In the genomic region with DNA sequence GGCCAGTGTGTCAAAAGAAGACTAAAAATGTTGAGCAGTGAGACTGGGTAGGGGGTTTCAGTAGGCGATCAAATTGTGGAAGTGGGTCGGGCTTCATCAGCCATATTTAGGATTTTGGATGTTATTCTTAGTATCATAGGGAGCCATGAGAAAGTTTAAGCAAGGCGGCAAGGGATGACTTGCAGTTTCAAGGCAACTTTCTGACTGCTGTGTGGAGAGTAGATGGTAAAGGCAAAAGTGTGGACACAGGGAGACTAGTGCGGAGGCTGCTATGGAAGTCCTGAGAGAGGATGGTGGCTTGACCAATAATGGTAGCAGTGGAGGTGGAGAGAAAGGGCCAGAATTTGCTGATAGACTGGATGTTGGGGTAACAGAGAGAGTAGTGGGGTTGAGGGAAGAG, we compare ENCODE assay signal across 20 cellular contexts. TPM values are rescaled to one million over a fixed set of nuclear protein-coding genes. Genes with fewer than 3 reads are reported as not detected.
DNase-seq lines count a peak whose midpoint lies in the region; ATAC-seq, FAIRE-seq and TF ChIP-seq lines count a peak whose summit lies in the region.
"Had no signal": no experiment of that assay in that cellular context is flagged by ENCODE, and none has a peak within 500 bp of the region (broad histone marks: within the 10 kb centered on the region; RNA-seq: fewer than 3 reads in every experiment).

No MANE protein-coding gene starts in this region.

- TF ChIP-seq EP300 in HepG2 (IDR thresholded peaks at IDR 0.05; ENCODE audit: low read depth in 2 of 2, low read length in 2 of 2): no peak
- TF ChIP-seq EP300 in HepG2 (CRISPR knock-in tag; IDR thresholded peaks at IDR 0.05; ENCODE audit: borderline replicate concordance): no peak

- H3K4me1 ChIP-seq in HepG2 (ENCODE audit: insufficient read depth, low read length) (no peaks in the 10 kb centered on the region; the same call in 1 of the 2 replicates), right lobe of liver (peaks cover 0 to 3% (median 0%) of the 10 kb centered on the region in 4 donors), colonic mucosa (no peaks in the 10 kb centered on the region)
- H3K4me1 ChIP-seq in CD8-positive, alpha-beta memory T cell (ENCODE audit: insufficient read depth, low read length): no peaks in the 10 kb centered on the region
- H3K4me1 ChIP-seq: BE2C, Caco-2 had no signal

- H3K4me1 Mint-ChIP-seq in activated CD4-positive, alpha-beta T cell treated with anti-CD3 and anti-CD28 coated beads, Interleukin-2, amount 10 ng/mL, durations not matched to agents 7 days and 5 days: no peaks in the 10 kb centered on the region
- peaks cover 6% of the 10 kb centered on the region for H3K4me1 Mint-ChIP-seq in activated T-helper 1 cell treated with anti-CD3 and anti-CD28 coated beads, Interleukin-12 subunit alpha, Interleukin-12 subunit beta, Interleukin-2, Interleukin-4 antibody, amounts not matched to agents 30 ng/mL and 10 ng/mL and 1 ng/mL, durations not matched to agents 14 hours and 24 hours and 36 hours (ENCODE audit: low read depth)
- no peaks in the 10 kb centered on the region for H3K4me1 Mint-ChIP-seq in CD8-positive, alpha-beta memory T cell

- peak overlapping the region; percentile 11 for H3K27ac Mint-ChIP-seq in activated CD4-positive, alpha-beta T cell treated with anti-CD3 and anti-CD28 coated beads, Interleukin-2, amount 10 ng/mL, durations not matched to agents 7 days and 5 days
- H3K27ac Mint-ChIP-seq in activated T-helper 1 cell treated with anti-CD3 and anti-CD28 coated beads, Interleukin-12 subunit alpha, Interleukin-12 subunit beta, Interleukin-2, Interleukin-4 antibody, amounts not matched to agents 30 ng/mL and 10 ng/mL and 1 ng/mL, durations not matched to agents 14 hours and 24 hours and 36 hours: peak overlapping the region; percentile 50
- H3K27ac Mint-ChIP-seq in CD8-positive, alpha-beta memory T cell: peak overlapping the region in 1 of 8 donors; percentile 16
- H3K27ac Mint-ChIP-seq: CD4-positive, CD25-positive, alpha-beta regulatory T cell; GM23338; HFFc6 had no signal

- H3K36me3 ChIP-seq in HepG2 (replicated peaks in 1 of 2; ENCODE audit: control insufficient read depth in 1 of 2, insufficient read depth in 2 of 2, low read length in 2 of 2) (peaks cover 0 to 18% of the 10 kb centered on the region in 2 experiments; a peak in 4 of 5 replicates), right lobe of liver (peaks cover 0 to 10% (median 0%) of the 10 kb centered on the region in 4 donors), colonic mucosa (no peaks in the 10 kb centered on the region)
- no peaks in the 10 kb centered on the region for H3K36me3 ChIP-seq in CD8-positive, alpha-beta memory T cell (ENCODE audit: insufficient read depth, low read length)
- H3K36me3 ChIP-seq: BE2C had no signal

- FAIRE-seq in HepG2 (lab: Jason Lieb, UNC): no peak
- FAIRE-seq: D721Med, G401.6, GM12891, H54, HTR-8/SVneo had no signal

- TF ChIP-seq POLR2A in HepG2 (IDR thresholded peaks at IDR 0.05; ENCODE audit: insufficient read depth in 1 of 2, low read depth in 2 of 2, low read length in 2 of 2) (no peak), right lobe of liver (IDR thresholded peaks at IDR 0.05) (no peak)

- 95% methylated on average over 4 of the region's 4 CpGs for WGBS in HepG2 (ENCODE audit: low lambda C conversion rate)
- WGBS in right lobe of liver (ENCODE audit: insufficient coverage, low coverage, low lambda C conversion rate, missing lambda C conversion rate): 87% methylated on average over 4 of the region's 4 CpGs

- POLR2A ChIA-PET in activated CD4-positive, alpha-beta T cell treated with anti-CD3 and anti-CD28 coated beads, Interleukin-2, amount 10 ng/mL, durations not matched to agents 7 days and 5 days (lab: Charles Lee): no interaction called here
- POLR2A ChIA-PET in HepG2 (lab: Yijun Ruan, JAX): no interaction called here
- POLR2A ChIA-PET in CD8-positive, alpha-beta memory T cell (lab: Charles Lee): no interaction called here

- DNase-seq in activated CD4-positive, alpha-beta T cell treated with anti-CD3 and anti-CD28 coated beads, Interleukin-2, amount 10 ng/mL, durations not matched to agents 7 days and 5 days: no peak
- DNase-seq in activated CD4-positive, alpha-beta T cell treated with anti-CD3 and anti-CD28 coated beads, Interleukin-2, amount 50 U/mL, for 1 hour: no peak
- DNase-seq in HepG2 (ENCODE audit: low spot score) (no peak), right lobe of liver (no peak), colonic mucosa (no peak)
- no peak for DNase-seq in activated T-helper 1 cell treated with anti-CD3 and anti-CD28 coated beads, Interleukin-12 subunit alpha, Interleukin-12 subunit beta, Interleukin-2, Interleukin-4 antibody, amounts not matched to agents 30 ng/mL and 10 ng/mL and 1 ng/mL, durations not matched to agents 14 hours and 24 hours and 36 hours (ENCODE audit: low spot score)
- DNase-seq in CD8-positive, alpha-beta memory T cell: no peak
- DNase-seq: ACHN; BE2C; C1 segment of cervical spinal cord; Caco-2; CD4-positive, CD25-positive, alpha-beta regulatory T cell; HCEC 1CT; HFFc6 had no signal

- H3K36me3 Mint-ChIP-seq in activated CD4-positive, alpha-beta T cell treated with anti-CD3 and anti-CD28 coated beads, Interleukin-2, amount 10 ng/mL, durations not matched to agents 7 days and 5 days (ENCODE audit: low read depth): peaks cover 37% of the 10 kb centered on the region
- H3K36me3 Mint-ChIP-seq in activated T-helper 1 cell treated with anti-CD3 and anti-CD28 coated beads, Interleukin-12 subunit alpha, Interleukin-12 subunit beta, Interleukin-2, Interleukin-4 antibody, amounts not matched to agents 30 ng/mL and 10 ng/mL and 1 ng/mL, durations not matched to agents 14 hours and 24 hours and 36 hours (ENCODE audit: low read depth): peaks cover 32% of the 10 kb centered on the region
- peaks cover 0 to 21% (median 8%) of the 10 kb centered on the region in 3 donors for H3K36me3 Mint-ChIP-seq in CD8-positive, alpha-beta memory T cell

- H3K4me3 ChIP-seq in HepG2 (replicated peaks in 1 of 3; ENCODE audit: insufficient read depth in 1 of 3, low read depth in 2 of 3, low read length in 3 of 3) (no peak overlapping the region), right lobe of liver (no peak overlapping the region), colonic mucosa (no peak overlapping the region)
- no peak overlapping the region for H3K4me3 ChIP-seq in CD8-positive, alpha-beta memory T cell (ENCODE audit: low read length)
- H3K4me3 ChIP-seq: GM23338 had no signal

- no peaks in the 10 kb centered on the region for H4K20me1 ChIP-seq in HepG2 (ENCODE audit: insufficient read depth, low read length)

- CTCF ChIA-PET in activated CD4-positive, alpha-beta T cell treated with anti-CD3 and anti-CD28 coated beads, Interleukin-2, amount 10 ng/mL, durations not matched to agents 7 days and 5 days (lab: Charles Lee): no interaction called here
- CTCF ChIA-PET in HepG2 (lab: Yijun Ruan, JAX; ENCODE audit: low intra/inter-chr PET ratio, low total read pairs): no interaction called here
- CTCF ChIA-PET in CD8-positive, alpha-beta memory T cell (lab: Charles Lee): no interaction called here

- no peaks in the 10 kb centered on the region for H3K79me2 ChIP-seq in HepG2 (ENCODE audit: insufficient read depth, low read length)

- no peak overlapping the region for H2AFZ ChIP-seq in HepG2 (ENCODE audit: low read length)
- H2AFZ ChIP-seq: GM23338 had no signal

- H3K9me3 Mint-ChIP-seq in activated CD4-positive, alpha-beta T cell treated with anti-CD3 and anti-CD28 coated beads, Interleukin-2, amount 10 ng/mL, durations not matched to agents 7 days and 5 days: no peaks in the 10 kb centered on the region
- no peaks in the 10 kb centered on the region for H3K9me3 Mint-ChIP-seq in activated T-helper 1 cell treated with anti-CD3 and anti-CD28 coated beads, Interleukin-12 subunit alpha, Interleukin-12 subunit beta, Interleukin-2, Interleukin-4 antibody, amounts not matched to agents 30 ng/mL and 10 ng/mL and 1 ng/mL, durations not matched to agents 14 hours and 24 hours and 36 hours
- no peaks in the 10 kb centered on the region for H3K9me3 Mint-ChIP-seq in CD8-positive, alpha-beta memory T cell
- H3K9me3 Mint-ChIP-seq: GM23338, HFFc6 had no signal

- intact Hi-C loops in HepG2 (cut with micrococcal nuclease; ENCODE audit: unreplicated experiment): no loop called here
- intact Hi-C loops in right lobe of liver (cut with DNase I): no loop called here
- intact Hi-C loops in activated T-helper 1 cell treated with anti-CD3 and anti-CD28 coated beads, Interleukin-12 subunit alpha, Interleukin-12 subunit beta, Interleukin-2, Interleukin-4 antibody, amounts not matched to agents 30 ng/mL and 10 ng/mL and 1 ng/mL, durations not matched to agents 14 hours and 24 hours and 36 hours (cut with micrococcal nuclease): no loop called here
- intact Hi-C loops in colonic mucosa (cut with DNase I): no loop called here

- H3K9ac ChIP-seq in HepG2 (ENCODE audit: insufficient read depth, low read depth, low read length) (no peak overlapping the region), colonic mucosa (ENCODE audit: low read depth in 2 of 2, low read length in 2 of 2) (no peak overlapping the region)

- no TSS peak for BruUV-seq in HepG2 (replicated peaks; lab: Mats Ljungman, UMichigan)

- no peak for TF ChIP-seq RAD21 in HepG2 (CRISPR knock-in tag; IDR thresholded peaks at IDR 0.05)

- H3K27me3 Mint-ChIP-seq in activated CD4-positive, alpha-beta T cell treated with anti-CD3 and anti-CD28 coated beads, Interleukin-2, amount 10 ng/mL, durations not matched to agents 7 days and 5 days: no peaks in the 10 kb centered on the region
- no peaks in the 10 kb centered on the region for H3K27me3 Mint-ChIP-seq in activated T-helper 1 cell treated with anti-CD3 and anti-CD28 coated beads, Interleukin-12 subunit alpha, Interleukin-12 subunit beta, Interleukin-2, Interleukin-4 antibody, amounts not matched to agents 30 ng/mL and 10 ng/mL and 1 ng/mL, durations not matched to agents 14 hours and 24 hours and 36 hours (ENCODE audit: insufficient read depth)
- no peaks in the 10 kb centered on the region for H3K27me3 Mint-ChIP-seq in CD8-positive, alpha-beta memory T cell
- H3K27me3 Mint-ChIP-seq: CD4-positive, CD25-positive, alpha-beta regulatory T cell had no signal

- H3K27me3 ChIP-seq in HepG2 (ENCODE audit: control insufficient read depth in 1 of 2, insufficient read depth in 2 of 2, low read length in 2 of 2) (no peaks in the 10 kb centered on the region), right lobe of liver (no peaks in the 10 kb centered on the region), colonic mucosa (no peaks in the 10 kb centered on the region)
- no peaks in the 10 kb centered on the region for H3K27me3 ChIP-seq in CD8-positive, alpha-beta memory T cell (ENCODE audit: insufficient read depth, low read length, poor library complexity, severe bottlenecking)
- H3K27me3 ChIP-seq: BE2C had no signal

- no peak for ATAC-seq in HepG2
- no peak for ATAC-seq in right lobe of liver
- ATAC-seq: GM23338 had no signal

- H3K27ac ChIP-seq in HepG2 (ENCODE audit: extremely low read length, insufficient read depth, low read length) (no peak overlapping the region), right lobe of liver (no peak overlapping the region), colonic mucosa (no peak overlapping the region)
- no peak overlapping the region for H3K27ac ChIP-seq in CD8-positive, alpha-beta memory T cell (ENCODE audit: low read depth, low read length)

- TF ChIP-seq CTCF in HepG2 (CRISPR knock-in tag; IDR thresholded peaks at IDR 0.05) (no peak), right lobe of liver (IDR thresholded peaks at IDR 0.05) (no peak), colonic mucosa (IDR thresholded peaks at IDR 0.05) (no peak)

- H3K9me3 ChIP-seq in HepG2 (ENCODE audit: low read length) (no peaks in the 10 kb centered on the region), right lobe of liver (no peaks in the 10 kb centered on the region), colonic mucosa (no peaks in the 10 kb centered on the region)
- H3K9me3 ChIP-seq in CD8-positive, alpha-beta memory T cell (ENCODE audit: low read length): no peaks in the 10 kb centered on the region
- H3K9me3 ChIP-seq: BE2C, Caco-2 had no signal

- no peak overlapping the region for H3K4me3 Mint-ChIP-seq in activated CD4-positive, alpha-beta T cell treated with anti-CD3 and anti-CD28 coated beads, Interleukin-2, amount 10 ng/mL, durations not matched to agents 7 days and 5 days
- H3K4me3 Mint-ChIP-seq in activated T-helper 1 cell treated with anti-CD3 and anti-CD28 coated beads, Interleukin-12 subunit alpha, Interleukin-12 subunit beta, Interleukin-2, Interleukin-4 antibody, amounts not matched to agents 30 ng/mL and 10 ng/mL and 1 ng/mL, durations not matched to agents 14 hours and 24 hours and 36 hours: no peak overlapping the region
- H3K4me3 Mint-ChIP-seq in CD8-positive, alpha-beta memory T cell: no peak overlapping the region
- H3K4me3 Mint-ChIP-seq: CD4-positive, CD25-positive, alpha-beta regulatory T cell; GM23338; HFFc6 had no signal

- in situ Hi-C loops in HepG2 (cut with HindIII; ENCODE audit: extremely low pct_ligation_motif_present, low pct_unique_long_range_greater_than_20kb): no loop called here

- H3K4me2 ChIP-seq in HepG2 (ENCODE audit: low read depth, low read length): no peak overlapping the region
- H3K4me2 ChIP-seq: GM23338 had no signal

RNA-seq across cellular contexts. Expression of gene GK, which starts 15.4 kb away (rescaled TPM):
- total RNA-seq in activated CD4-positive, alpha-beta T cell treated with anti-CD3 and anti-CD28 coated beads, Interleukin-2, amount 10 ng/mL, durations not matched to agents 7 days and 5 days: 10 to 100 TPM; 19.5 to 20.7 TPM
- total RNA-seq in HepG2 (2016; rRNA removed; fragmentation: Illumina TruSeq; extraction: Trizol) (64.2 and 91.1 TPM in 2 replicates), right lobe of liver (100 to 1,000 TPM in 3 of 6 experiments, 10 to 100 TPM in 3; 23.6 to 121 (median 73.2) TPM), colonic mucosa (10 to 100 TPM; 23.6 to 30.0 TPM)
- 8.4 and 10.9 TPM in 2 replicates for total RNA-seq in HepG2 (2016; cell fraction: cytosol; rRNA removed; fragmentation: Illumina TruSeq; extraction: Trizol; ENCODE audit: low read depth)
- 66.0 and 90.6 TPM in 2 replicates for total RNA-seq in HepG2 (2016; cell fraction: insoluble cytoplasmic fraction; rRNA removed; fragmentation: Illumina TruSeq; extraction: Trizol)
- total RNA-seq in HepG2 (2016; cell fraction: membrane; rRNA removed; fragmentation: Illumina TruSeq; extraction: Trizol): 16.0 and 19.5 TPM in 2 replicates
- 61.7 and 67.1 TPM in 2 replicates for total RNA-seq in HepG2 (2016; cell fraction: nucleus; rRNA removed; fragmentation: Illumina TruSeq; extraction: Trizol)
- polyA plus RNA-seq in HepG2 (2011; rRNA removed): 265 and 274 TPM in 2 replicates
- polyA plus RNA-seq in HepG2 (2011; cell fraction: cytosol; rRNA removed): 91.6 and 146 TPM in 2 replicates
- 267 and 310 TPM in 2 replicates for polyA plus RNA-seq in HepG2 (2011; cell fraction: nucleus; rRNA removed)
- 133 and 173 TPM in 2 replicates for polyA plus RNA-seq in HepG2 (2012)
- polyA plus RNA-seq in HepG2 (2016; cell fraction: cytosol; fragmentation: Illumina TruSeq; extraction: Trizol; ENCODE audit: low read depth): 4.9 and 5.5 TPM in 2 replicates
- polyA plus RNA-seq in HepG2 (2016; cell fraction: insoluble cytoplasmic fraction; fragmentation: Illumina TruSeq; extraction: Trizol; ENCODE audit: low read depth): 71.8 and 74.5 TPM in 2 replicates
- polyA plus RNA-seq in HepG2 (2016; cell fraction: membrane; fragmentation: Illumina TruSeq; extraction: Trizol; ENCODE audit: low read depth): 8.3 and 9.0 TPM in 2 replicates
- 71.3 and 81.0 TPM in 2 replicates for polyA plus RNA-seq in HepG2 (2016; cell fraction: nucleus; fragmentation: Illumina TruSeq; extraction: Trizol; ENCODE audit: insufficient read depth, low read depth)
- polyA minus RNA-seq in HepG2 (2011; rRNA and poly(A)+ RNA removed; ENCODE audit: low replicate concordance): 11.6 and 131 TPM in 2 replicates
- polyA minus RNA-seq in HepG2 (2011; cell fraction: cytosol; rRNA and poly(A)+ RNA removed): 129 and 164 TPM in 2 replicates
- polyA minus RNA-seq in HepG2 (2011; cell fraction: nucleus; rRNA and poly(A)+ RNA removed): 724 and 744 TPM in 2 replicates
- total RNA-seq in activated T-helper 1 cell treated with anti-CD3 and anti-CD28 coated beads, Interleukin-12 subunit alpha, Interleukin-12 subunit beta, Interleukin-2, Interleukin-4 antibody, amounts not matched to agents 30 ng/mL and 10 ng/mL and 1 ng/mL, durations not matched to agents 14 hours and 24 hours and 36 hours: 71.1 and 77.5 TPM in 2 replicates
- 10 to 100 TPM; 24.9 to 26.4 TPM for total RNA-seq in CD8-positive, alpha-beta memory T cell
- 3.8 TPM for polyA plus RNA-seq in CD8-positive, alpha-beta memory T cell
